Comparison of ENCODE assay signal across 19 cellular contexts in the genomic region with DNA sequence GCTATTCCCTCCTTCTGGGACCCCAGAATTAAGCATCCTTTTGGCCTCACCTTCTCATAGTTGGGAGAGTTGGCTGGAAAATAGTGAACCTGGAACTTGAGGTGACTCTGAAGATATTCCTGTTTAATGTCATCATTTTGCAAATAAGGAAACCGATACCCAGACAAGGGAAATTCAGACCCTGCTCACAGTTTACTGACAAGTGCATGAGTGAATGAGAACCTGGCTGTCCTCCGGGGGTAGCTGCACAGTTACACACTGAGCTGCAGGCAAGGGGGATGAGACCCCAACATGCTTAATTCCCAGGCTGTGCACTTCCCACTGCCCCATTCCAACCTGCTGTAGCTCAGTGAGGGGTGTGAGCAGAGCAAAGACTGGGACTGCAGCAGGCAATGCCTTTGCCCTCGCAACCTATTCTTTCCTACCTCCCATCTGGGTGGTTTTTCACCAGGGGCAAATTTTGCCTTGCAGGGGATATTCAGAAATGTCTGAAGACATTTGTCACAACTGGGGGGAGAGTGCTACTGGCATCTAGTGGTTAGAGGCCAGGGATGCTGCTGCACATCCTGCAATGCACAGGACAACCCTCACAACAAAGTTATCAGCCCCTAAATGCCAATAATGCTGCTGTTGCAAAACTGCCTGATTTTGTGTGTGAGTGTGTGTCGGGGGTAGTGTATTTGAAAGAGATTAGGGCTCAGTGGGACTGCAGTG.
A peak's percentile ranks its signal among the peaks of the same experiment; 100 is the strongest.
DNase-seq lines count a peak whose midpoint lies in the region; ATAC-seq and TF ChIP-seq lines count a peak whose summit lies in the region.
"Had no signal": no experiment of that assay in that cellular context is flagged by ENCODE, and none has a peak within 500 bp of the region (broad histone marks: within the 10 kb centered on the region; RNA-seq: fewer than 3 reads in every experiment).

No MANE protein-coding gene starts in this region.

- in situ Hi-C loops in Panc1 (cut with HindIII; ENCODE audit: low pct_unique_long_range_greater_than_20kb, low sequenced_read_pairs): no loop called here

- DNase-seq in left ventricle myocardium inferior (no peak), Right ventricle myocardium superior (no peak), Panc1 (ENCODE audit: low read depth, low spot score) (no peak), medulla oblongata (ENCODE audit: extremely low spot score) (peak; percentile 37), NCI-H446 treated with DMSO at 0.1 percent for 48 hours (lab: John Stamatoyannopoulos, UW) (no peak), HPDE6-E6E7 (ENCODE audit: extremely low spot score) (no peak)
- no peak for DNase-seq in activated T-cell treated with anti-CD3 and anti-CD28 coated beads, Interleukin-2, amount 50 U/mL, for 24 hours
- DNase-seq: brain microvascular endothelial cell; CD4-positive, alpha-beta T cell; colonic mucosa; Kasumi-1; NCI-H2227 treated with DMSO at 0.1 percent for 48 hours; right cardiac atrium; SHP77 treated with DMSO at 0.1 percent for 48 hours; stimulated activated naive CD4-positive, alpha-beta T cell treated with Interleukin-2 at 50 U/mL for 16 hours; transverse colon had no signal

- H3K9me3 ChIP-seq in left ventricle myocardium inferior (replicated peaks): no peaks in the 10 kb centered on the region
- H3K9me3 ChIP-seq in Panc1 (ENCODE audit: control insufficient read depth, insufficient read depth, low read depth, low read length): no peaks in the 10 kb centered on the region
- H3K9me3 ChIP-seq: colonic mucosa, transverse colon had no signal

- H3K4me3 Mint-ChIP-seq in activated T-cell treated with anti-CD3 and anti-CD28 coated beads, Interleukin-2, amount 50 U/mL, for 24 hours: no peak overlapping the region
- H3K4me3 Mint-ChIP-seq: activated T-helper 17 cell treated with anti-CD3 and anti-CD28 coated beads, Interleukin-2, amount 50 U/mL, for 72 hours; CD4-positive, alpha-beta T cell; T-helper 2 cell treated with Interferon-gamma antibody and Interleukin-4, amounts not matched to agents 5 μg/mL and 100 μg/mL, for 36 hours had no signal

- H3K27ac ChIP-seq in left ventricle myocardium inferior (replicated peaks): no peak overlapping the region
- no peak overlapping the region for H3K27ac ChIP-seq in Panc1 (ENCODE audit: low read length)
- H3K27ac ChIP-seq: brain microvascular endothelial cell, colonic mucosa, transverse colon had no signal

- CTCF ChIA-PET in Panc1 (lab: Charles Lee): no interaction called here

- ATAC-seq in Right ventricle myocardium superior (ENCODE audit: poor library complexity) (no peak), Panc1 (no peak), HG02759 (IDR thresholded peaks at IDR 0.05; ENCODE audit: unreplicated experiment) (no peak)
- ATAC-seq: activated T-helper 17 cell treated with anti-CD3 and anti-CD28 coated beads, Interleukin-2, amount 50 U/mL, for 72 hours; right cardiac atrium had no signal

- no TSS peak for BruUV-seq in Panc1 (replicated peaks; lab: Mats Ljungman, UMichigan)

- H3K4me1 Mint-ChIP-seq in activated T-cell treated with anti-CD3 and anti-CD28 coated beads, Interleukin-2, amount 50 U/mL, for 24 hours (ENCODE audit: low read depth): no peaks in the 10 kb centered on the region
- H3K4me1 Mint-ChIP-seq: activated T-helper 17 cell treated with anti-CD3 and anti-CD28 coated beads, Interleukin-2, amount 50 U/mL, for 72 hours had no signal

- no peaks in the 10 kb centered on the region for H3K36me3 ChIP-seq in left ventricle myocardium inferior
- no peaks in the 10 kb centered on the region for H3K36me3 ChIP-seq in Panc1 (ENCODE audit: control insufficient read depth, insufficient read depth, low read length)
- H3K36me3 ChIP-seq: brain microvascular endothelial cell, colonic mucosa, transverse colon had no signal

- intact Hi-C loops in left ventricle myocardium inferior (cut with micrococcal nuclease): no loop called here
- intact Hi-C loops in Right ventricle myocardium superior (cut with DNase I): loop anchor here (5.0 kb wide), 1 partner anchor 125 kb away; no protein-coding TSS in a partner anchor
- intact Hi-C loops in Panc1 (cut with micrococcal nuclease; ENCODE audit: unreplicated experiment): no loop called here

- H3K4me3 ChIP-seq in left ventricle myocardium inferior (no peak overlapping the region), Panc1 (ENCODE audit: low read depth in 2 of 2, low read length in 2 of 2) (no peak overlapping the region)
- H3K4me3 ChIP-seq: colonic mucosa, transverse colon had no signal

- TF ChIP-seq CTCF in left ventricle myocardium inferior (IDR thresholded peaks at IDR 0.05; ENCODE audit: borderline replicate concordance): peak; percentile 58
- TF ChIP-seq CTCF in Panc1 (IDR thresholded peaks at IDR 0.05): 0 out of 2 replicates have a peak, but pooled peaks have one; percentile 15

- POLR2A ChIA-PET in Panc1 (lab: Charles Lee): no interaction called here

- H3K27ac Mint-ChIP-seq in activated T-cell treated with anti-CD3 and anti-CD28 coated beads, Interleukin-2, amount 50 U/mL, for 24 hours: no peak overlapping the region
- H3K27ac Mint-ChIP-seq: activated T-helper 17 cell treated with anti-CD3 and anti-CD28 coated beads, Interleukin-2, amount 50 U/mL, for 72 hours; CD4-positive, alpha-beta T cell; T-helper 2 cell treated with Interferon-gamma antibody and Interleukin-4, amounts not matched to agents 5 μg/mL and 100 μg/mL, for 36 hours had no signal

- H3K4me1 ChIP-seq in left ventricle myocardium inferior (peaks cover 7% of the 10 kb centered on the region), Panc1 (ENCODE audit: control insufficient read depth, insufficient read depth, low read length) (no peaks in the 10 kb centered on the region)
- H3K4me1 ChIP-seq: colonic mucosa, transverse colon had no signal

- no peaks in the 10 kb centered on the region for H3K9me3 Mint-ChIP-seq in activated T-cell treated with anti-CD3 and anti-CD28 coated beads, Interleukin-2, amount 50 U/mL, for 24 hours
- H3K9me3 Mint-ChIP-seq: activated T-helper 17 cell treated with anti-CD3 and anti-CD28 coated beads, Interleukin-2, amount 50 U/mL, for 72 hours; CD4-positive, alpha-beta T cell; T-helper 2 cell treated with Interferon-gamma antibody and Interleukin-4, amounts not matched to agents 5 μg/mL and 100 μg/mL, for 36 hours had no signal

- H3K36me3 Mint-ChIP-seq in activated T-cell treated with anti-CD3 and anti-CD28 coated beads, Interleukin-2, amount 50 U/mL, for 24 hours (ENCODE audit: low read depth): no peaks in the 10 kb centered on the region

- H3K27me3 ChIP-seq in left ventricle myocardium inferior (ENCODE audit: low read depth) (peaks cover 38% of the 10 kb centered on the region), Panc1 (ENCODE audit: control insufficient read depth, insufficient read depth, low read length) (0 out of 2 replicates have a peak, but pooled peaks cover 4% of the 10 kb centered on the region)
- H3K27me3 ChIP-seq: brain microvascular endothelial cell, colonic mucosa, transverse colon had no signal

- peaks cover 12% of the 10 kb centered on the region for H3K27me3 Mint-ChIP-seq in activated T-cell treated with anti-CD3 and anti-CD28 coated beads, Interleukin-2, amount 50 U/mL, for 24 hours
